In the genomic region with DNA sequence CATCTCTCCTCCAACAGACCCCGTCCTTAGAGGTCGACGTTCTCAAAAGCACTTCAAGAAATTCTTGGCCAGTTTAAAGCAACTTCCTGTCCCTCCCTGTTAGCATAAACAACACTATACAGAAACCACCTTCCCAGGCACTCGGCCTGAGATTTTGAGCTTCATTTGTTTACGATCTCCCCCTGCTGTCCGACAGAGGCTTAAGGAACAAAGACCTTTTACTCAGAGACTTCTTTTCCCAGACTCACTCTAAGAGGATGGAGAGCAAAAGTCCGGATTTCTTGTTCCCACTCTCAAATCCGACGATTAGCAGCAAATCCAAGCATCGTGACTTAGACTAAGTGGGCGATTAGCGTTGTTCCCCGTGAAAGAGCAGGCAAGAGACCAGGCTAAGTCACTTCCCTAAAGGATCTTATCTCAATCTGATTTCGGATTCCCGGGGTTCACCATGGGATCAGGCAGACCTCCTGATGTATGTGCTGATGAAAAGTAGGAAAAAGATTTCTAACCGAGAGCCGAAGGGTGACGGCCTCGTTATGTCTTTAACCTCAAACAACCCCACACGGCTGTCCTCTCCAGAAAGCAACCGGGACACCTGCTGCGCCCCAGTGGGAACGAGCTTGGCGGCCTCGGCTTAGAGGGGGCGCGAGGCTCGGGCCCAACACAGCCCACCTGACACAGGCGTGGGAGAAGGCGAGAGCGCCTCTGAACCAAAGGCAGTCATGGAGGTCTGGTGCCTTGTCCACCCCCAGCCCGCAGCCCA, we compare ENCODE assay signal across 1 cellular context.
TF ChIP-seq lines count a peak whose summit lies in the region.

No MANE protein-coding gene starts in this region.

TF ChIP-seq in PFSK-1, 5 proteins besides CTCF, POLR2A, EP300 and RAD21 (continued from another document):
- no peak for TF ChIP-seq POLR2AphosphoS5 (IDR thresholded peaks at IDR 0.05; ENCODE audit: low read depth, low read length)
